27 cellular contexts compared by ENCODE assay signal in genomic region chr3:149643482-149643798, GRCh38. TPM values are rescaled to one million over a fixed set of nuclear protein-coding genes. Genes with fewer than 3 reads are reported as not detected.
A peak's percentile ranks its signal among the peaks of the same experiment; 100 is the strongest.
DNase-seq lines count a peak whose midpoint lies in the region; ATAC-seq and TF ChIP-seq lines count a peak whose summit lies in the region.
"Had no signal": no experiment of that assay in that cellular context is flagged by ENCODE, and none has a peak within 500 bp of the region (broad histone marks: within the 10 kb centered on the region; RNA-seq: fewer than 3 reads in every experiment).

No MANE protein-coding gene starts in this region.

- no peaks in the 10 kb centered on the region for H3K9me3 Mint-ChIP-seq in WTC11
- H3K9me3 Mint-ChIP-seq: activated CD8-positive, alpha-beta T cell treated with anti-CD3 and anti-CD28 coated beads for 36 hours; stimulated activated naive CD8-positive, alpha-beta T cell treated with anti-CD3 and anti-CD28 coated beads, Interleukin-15, amount 100 ng/mL, for 72 hours; T-cell had no signal

- no peaks in the 10 kb centered on the region for H3K9me2 ChIP-seq in hepatocyte (replicated peaks; ENCODE audit: insufficient read depth)

- peaks cover 50% of the 10 kb centered on the region for H3K4me1 ChIP-seq in A673 (ENCODE audit: insufficient read depth, low read length, poor library complexity, severe bottlenecking)
- H3K4me1 ChIP-seq in hepatocyte (ENCODE audit: insufficient read depth) = peaks cover 34% of the 10 kb centered on the region
- peaks cover 47% of the 10 kb centered on the region for H3K4me1 ChIP-seq in osteoblast (ENCODE audit: insufficient read depth, low read length)
- H3K4me1 ChIP-seq in psoas muscle = peaks cover 33% of the 10 kb centered on the region
- no peaks in the 10 kb centered on the region for H3K4me1 ChIP-seq in BE2C

- TF ChIP-seq CTCF in A673 (conservative IDR thresholded peaks at IDR 0.05; ENCODE audit: low read depth, low read length) (no peak), WTC11 (IDR thresholded peaks at IDR 0.05) (no peak), hepatocyte (IDR thresholded peaks at IDR 0.05; ENCODE audit: poor library complexity) (no peak), osteoblast (IDR thresholded peaks at IDR 0.05; ENCODE audit: extremely low read depth, low read depth, low read length) (no peak), psoas muscle (IDR thresholded peaks at IDR 0.05) (no peak), BE2C (IDR thresholded peaks at IDR 0.05; ENCODE audit: low read depth, low read length) (no peak)

- DNase-seq in A673 (ENCODE audit: low spot score) = no peak
- DNase-seq in WTC11 (ENCODE audit: low spot score) = no peak
- no peak for DNase-seq in hepatocyte (ENCODE audit: low spot score)
- DNase-seq in osteoblast (ENCODE audit: insufficient read length, low spot score, missing footprints) = no peak
- no peak for DNase-seq in psoas muscle
- no peak for DNase-seq in BE2C
- DNase-seq: activated CD4-positive, CD25-positive, alpha-beta regulatory T cell treated with anti-CD3 and anti-CD28 coated beads, Interleukin-2, amount 50 U/mL, for 72 hours; activated CD8-positive, alpha-beta T cell treated with anti-CD3 and anti-CD28 coated beads for 36 hours; activated gamma-delta T cell treated with Interleukin-2 at 50 U/mL for 16 hours; activated T-cell treated with anti-CD3 and anti-CD28 coated beads for 4 hours; dermis blood vessel endothelial cell; DMS79; GF-D8; GOT3; head of caudate nucleus; mesendoderm; naive thymus-derived CD4-positive, alpha-beta T cell; NCI-H146; NCI-H524; SIG-M5; stimulated activated CD4-positive, alpha-beta T cell treated with anti-CD3 and anti-CD28 coated beads, Interleukin-15, amount 100 ng/mL, for 24 hours; stimulated activated naive CD8-positive, alpha-beta T cell treated with anti-CD3 and anti-CD28 coated beads, Interleukin-15, amount 100 ng/mL, for 72 hours; T-cell had no signal

- peaks cover 5% of the 10 kb centered on the region for H3K36me3 ChIP-seq in A673 (ENCODE audit: insufficient read depth, low read length, poor library complexity, severe bottlenecking)
- no peaks in the 10 kb centered on the region for H3K36me3 ChIP-seq in hepatocyte (replicated peaks; ENCODE audit: insufficient read depth, low read depth)
- H3K36me3 ChIP-seq in osteoblast (ENCODE audit: insufficient read depth, low read length) = peaks cover 28% of the 10 kb centered on the region
- peaks cover 7 to 26% of the 10 kb centered on the region in 2 donors for H3K36me3 ChIP-seq in psoas muscle (ENCODE audit: insufficient read depth in 1 of 2, low read depth in 1 of 2)
- H3K36me3 ChIP-seq in BE2C = no peaks in the 10 kb centered on the region

- H3K36me3 Mint-ChIP-seq in WTC11 = peaks cover 14% of the 10 kb centered on the region
- H3K36me3 Mint-ChIP-seq: T-cell had no signal

- no TSS peak for BruUV-seq in A673 (replicated peaks; lab: Mats Ljungman, UMichigan)

- POLR2A ChIA-PET in A673 (lab: Charles Lee; ENCODE audit: low non-redundant PET) = no interaction called here
- POLR2A ChIA-PET in WTC11 (lab: Charles Lee) = no interaction called here

- H3K4me3 Mint-ChIP-seq in WTC11 = no peak overlapping the region
- H3K4me3 Mint-ChIP-seq: activated CD8-positive, alpha-beta T cell treated with anti-CD3 and anti-CD28 coated beads for 36 hours; naive thymus-derived CD4-positive, alpha-beta T cell; stimulated activated naive CD8-positive, alpha-beta T cell treated with anti-CD3 and anti-CD28 coated beads, Interleukin-15, amount 100 ng/mL, for 72 hours; T-cell had no signal

- CTCF ChIA-PET in A673 (lab: Charles Lee) (no interaction called here), WTC11 (lab: Charles Lee) (no interaction called here)

- H3K27ac ChIP-seq in A673 (ENCODE audit: low read depth, low read length, poor library complexity, severe bottlenecking) (peak overlapping the region; percentile 52), hepatocyte (peak overlapping the region; percentile 68), osteoblast (ENCODE audit: low read depth, low read length) (peak overlapping the region; percentile 67), psoas muscle (no peak overlapping the region)
- H3K27ac ChIP-seq: KMS-11, parathyroid adenoma had no signal

- 53% methylated on average over 4 of the region's 4 CpGs for WGBS in hepatocyte (ENCODE audit: low lambda C conversion rate, missing lambda C conversion rate)
- 77 to 88% (median 81%) methylated on average over 4 of the region's 4 CpGs for WGBS in psoas muscle, 3 donors

- H4K20me1 ChIP-seq in hepatocyte (ENCODE audit: insufficient read depth, poor library complexity, severe bottlenecking) (peaks cover 4% of the 10 kb centered on the region), osteoblast (ENCODE audit: insufficient read depth, low read length) (peaks cover 44% of the 10 kb centered on the region)

- peaks cover 22% of the 10 kb centered on the region for H3K4me1 Mint-ChIP-seq in WTC11
- H3K4me1 Mint-ChIP-seq: naive thymus-derived CD4-positive, alpha-beta T cell; stimulated activated naive CD8-positive, alpha-beta T cell treated with anti-CD3 and anti-CD28 coated beads, Interleukin-15, amount 100 ng/mL, for 72 hours; T-cell had no signal

- H3K4me2 ChIP-seq in hepatocyte = peak overlapping the region; percentile 59
- H3K4me2 ChIP-seq in osteoblast (ENCODE audit: insufficient read depth, low read length) = peak overlapping the region; percentile 41
- H3K4me2 ChIP-seq: KMS-11 had no signal

- H3K4me3 ChIP-seq in A673 (ENCODE audit: low read depth, low read length, poor library complexity, severe bottlenecking) (no peak overlapping the region), hepatocyte (no peak overlapping the region), osteoblast (ENCODE audit: insufficient read depth, low read length) (no peak overlapping the region), psoas muscle (no peak overlapping the region), BE2C (ENCODE audit: low read depth, low read length) (no peak overlapping the region)

- H3K27me3 ChIP-seq in A673 (replicated peaks; ENCODE audit: insufficient read depth, low read depth, low read length, poor library complexity) = no peaks in the 10 kb centered on the region
- no peaks in the 10 kb centered on the region for H3K27me3 ChIP-seq in hepatocyte
- H3K27me3 ChIP-seq in osteoblast (ENCODE audit: insufficient read depth, low read length) = no peaks in the 10 kb centered on the region
- H3K27me3 ChIP-seq in psoas muscle (ENCODE audit: insufficient read depth in 3 of 3, low read length in 2 of 3) = no peaks in the 10 kb centered on the region
- no peaks in the 10 kb centered on the region for H3K27me3 ChIP-seq in BE2C

- peak overlapping the region; percentile 17; the same call in 1 of the 2 replicates for H3K27ac Mint-ChIP-seq in WTC11
- H3K27ac Mint-ChIP-seq: activated CD8-positive, alpha-beta T cell treated with anti-CD3 and anti-CD28 coated beads for 36 hours; naive thymus-derived CD4-positive, alpha-beta T cell; stimulated activated naive CD8-positive, alpha-beta T cell treated with anti-CD3 and anti-CD28 coated beads, Interleukin-15, amount 100 ng/mL, for 72 hours; T-cell had no signal

- H3K9me3 ChIP-seq in A673 (ENCODE audit: low read depth, low read length, poor library complexity, severe bottlenecking) = no peaks in the 10 kb centered on the region
- no peaks in the 10 kb centered on the region for H3K9me3 ChIP-seq in hepatocyte (ENCODE audit: low read depth)
- H3K9me3 ChIP-seq in osteoblast (ENCODE audit: low read depth, low read length) = no peaks in the 10 kb centered on the region
- H3K9me3 ChIP-seq in psoas muscle = no peaks in the 10 kb centered on the region
- H3K9me3 ChIP-seq in BE2C = no peaks in the 10 kb centered on the region

- ATAC-seq in WTC11 = no peak
- ATAC-seq in HG02938 (IDR thresholded peaks at IDR 0.05; ENCODE audit: unreplicated experiment) = no peak
- no peak for ATAC-seq in GM21723 (IDR thresholded peaks at IDR 0.05; ENCODE audit: unreplicated experiment)
- no peak for ATAC-seq in psoas muscle
- ATAC-seq: activated CD8-positive, alpha-beta T cell treated with anti-CD3 and anti-CD28 coated beads for 36 hours; naive thymus-derived CD4-positive, alpha-beta T cell; stimulated activated naive CD8-positive, alpha-beta T cell treated with anti-CD3 and anti-CD28 coated beads, Interleukin-15, amount 100 ng/mL, for 72 hours; T-cell had no signal

- H3K27me3 Mint-ChIP-seq in WTC11 (ENCODE audit: low read depth) = no peaks in the 10 kb centered on the region

- intact Hi-C loops in A673 (cut with micrococcal nuclease; ENCODE audit: unreplicated experiment) = no loop called here
- intact Hi-C loops in psoas muscle (cut with DNase I) = no loop called here

- H3K79me2 ChIP-seq in hepatocyte (peaks cover 88% of the 10 kb centered on the region), osteoblast (ENCODE audit: insufficient read depth, low read length) (peaks cover 98% of the 10 kb centered on the region)

- no peak overlapping the region for H2AFZ ChIP-seq in hepatocyte
- no peak overlapping the region for H2AFZ ChIP-seq in osteoblast (ENCODE audit: low read length)
- H2AFZ ChIP-seq: parathyroid adenoma had no signal

TF ChIP-seq in WTC11, 78 proteins besides CTCF, POLR2A, EP300 and RAD21 (continues in another document):
- no peak for TF ChIP-seq CDX4 (CRISPR knock-in tag; IDR thresholded peaks at IDR 0.05; ENCODE audit: borderline replicate concordance)

RNA-seq across cellular contexts. Expression of gene WWTR1, which starts 14.4 kb away (rescaled TPM):
- total RNA-seq in A673 (2021) (72.9 and 76.8 TPM in 2 replicates), WTC11 (2021) (24.6 to 30.0 TPM (median 25.5 TPM) in 3 replicates), hepatocyte (54.7 and 55.8 TPM in 2 replicates), osteoblast (79.3 and 84.7 TPM in 2 replicates), psoas muscle (10 to 100 TPM; 13.3 to 52.9 (median 30.1) TPM)
- polyA plus RNA-seq in hepatocyte (40.5 and 40.6 TPM in 2 replicates), psoas muscle (10 to 100 TPM in 1 of 3 donors, 1 to 10 TPM in 2; 6.7 to 53.5 (median 6.7) TPM)
- polyA plus RNA-seq in BE2C (2012; ENCODE audit: insufficient read depth, insufficient read length, low read depth) = 1.7 TPM
